In genomic region chr13:44815507-44816074, GRCh38 we compare ENCODE assay signal across 8 cellular contexts.
DNase-seq lines count a peak whose midpoint lies in the region; ATAC-seq and TF ChIP-seq lines count a peak whose summit lies in the region.

No MANE protein-coding gene starts in this region.

- TF ChIP-seq CTCF in astrocyte of the spinal cord (IDR thresholded peaks at IDR 0.05; ENCODE audit: low read depth, low read length): no peak

- H3K4me3 ChIP-seq in astrocyte of the spinal cord (ENCODE audit: low read depth, low read length): no peak overlapping the region

- in situ Hi-C loops in astrocyte of the spinal cord (cut with HindIII; ENCODE audit: low sequenced_read_pairs): no loop called here

- ATAC-seq in GM18873 (IDR thresholded peaks at IDR 0.05; ENCODE audit: low FRiP score, unreplicated experiment): no peak
- ATAC-seq in HG03520 (IDR thresholded peaks at IDR 0.05; ENCODE audit: unreplicated experiment): no peak
- ATAC-seq in HG03196 (IDR thresholded peaks at IDR 0.05; ENCODE audit: unreplicated experiment): no peak

- DNase-seq in AML-193 (lab: John Stamatoyannopoulos, UW) (peak; percentile 10 to 38), HS-27A (ENCODE audit: low read depth) (peak; percentile 75), astrocyte of the spinal cord (ENCODE audit: low read depth, low spot score) (peak; percentile 95), myocyte (ENCODE audit: low read depth) (peak; percentile 58), GOT3 (lab: John Stamatoyannopoulos, UW) (no peak)
